In genomic region chr14:50521912-50522341, GRCh38 we compare ENCODE assay signal across 8 cellular contexts. TPM values are rescaled to one million over a fixed set of nuclear protein-coding genes. Genes with fewer than 3 reads are reported as not detected.
DNase-seq lines count a peak whose midpoint lies in the region; ATAC-seq and TF ChIP-seq lines count a peak whose summit lies in the region.

No MANE protein-coding gene starts in this region.

- intact Hi-C loops in thyroid gland (cut with DNase I): no loop called here

- no peak for DNase-seq in DND-41
- peak; percentile 43 for DNase-seq in GM20000 (ENCODE audit: low spot score)
- peak; percentile 43 for DNase-seq in dermis blood vessel endothelial cell
- no peak for DNase-seq in thyroid gland
- DNase-seq in GM19240 (ENCODE audit: insufficient read length, low spot score): no peak
- no peak for DNase-seq in NCI-H524 (lab: John Stamatoyannopoulos, UW)
- DNase-seq in A172 (ENCODE audit: low spot score): no peak

- peaks cover 11% of the 10 kb centered on the region; the same call in 1 of the 2 replicates for H3K36me3 ChIP-seq in DND-41 (ENCODE audit: insufficient read depth, low read length)
- no peaks in the 10 kb centered on the region for H3K36me3 ChIP-seq in thyroid gland

- H3K4me2 ChIP-seq in DND-41 (ENCODE audit: insufficient read depth, low read length): no peak overlapping the region

- H2AFZ ChIP-seq in DND-41 (ENCODE audit: low read depth, low read length): no peak overlapping the region

- 83 to 96% methylated on average over 1 of the region's 1 CpG for WGBS in thyroid gland, 2 donors

- TF ChIP-seq CTCF in DND-41 (IDR thresholded peaks at IDR 0.05; ENCODE audit: borderline replicate concordance, extremely low read depth, low read length, poor library complexity, severe bottlenecking): no peak
- no peak for TF ChIP-seq CTCF in GM20000 (IDR thresholded peaks at IDR 0.05; ENCODE audit: extremely low read depth, missing control alignments)
- no peak for TF ChIP-seq CTCF in thyroid gland (IDR thresholded peaks at IDR 0.05)

- TF ChIP-seq POLR2A in thyroid gland (IDR thresholded peaks at IDR 0.05): no peak

- H3K27me3 ChIP-seq in DND-41 (ENCODE audit: insufficient read depth, low read length, poor library complexity) (no peaks in the 10 kb centered on the region), thyroid gland (no peaks in the 10 kb centered on the region)

- H3K79me2 ChIP-seq in DND-41 (ENCODE audit: insufficient read depth, low read length): peaks cover 96% of the 10 kb centered on the region

- no peak overlapping the region for H3K4me3 ChIP-seq in DND-41 (ENCODE audit: low read depth in 1 of 2, low read length in 2 of 2)
- H3K4me3 ChIP-seq in thyroid gland (replicated peaks in 1 of 3): no peak overlapping the region

- H3K27ac ChIP-seq in DND-41 (ENCODE audit: low read length): no peak overlapping the region
- peak overlapping the region in 2 of 3 donors; percentile 6 for H3K27ac ChIP-seq in thyroid gland

- ATAC-seq in DND-41 (ENCODE audit: insufficient read depth, low read depth) (peak; percentile 50), HG03460 (IDR thresholded peaks at IDR 0.05; ENCODE audit: unreplicated experiment) (peak; percentile 41)

- H4K20me1 ChIP-seq in DND-41 (ENCODE audit: insufficient read depth, low read length): peaks cover 45% of the 10 kb centered on the region; the same call in 1 of the 2 replicates

- H3K9me3 ChIP-seq in DND-41 (ENCODE audit: insufficient read depth, low read length, severe bottlenecking) (no peaks in the 10 kb centered on the region), thyroid gland (no peaks in the 10 kb centered on the region)

- H3K9ac ChIP-seq in DND-41 (ENCODE audit: low read depth, low read length): no peak overlapping the region

- H3K4me1 ChIP-seq in DND-41 (ENCODE audit: insufficient read depth, low read length) (peaks cover 10% of the 10 kb centered on the region; the same call in 1 of the 2 replicates), thyroid gland (peaks cover 0 to 17% of the 10 kb centered on the region in 2 donors)

RNA-seq across cellular contexts. Expression of gene MAP4K5, which starts 10.4 kb away (rescaled TPM):
- total RNA-seq in dermis blood vessel endothelial cell: 51.8 and 100 TPM in 2 replicates
- total RNA-seq in thyroid gland: 100 to 1,000 TPM; 139 to 259 (median 153) TPM
- 42.0 and 44.4 TPM in 2 replicates for total RNA-seq in A172 (2014; rRNA removed; shearing (Covaris generic))

RNA-seq across cellular contexts. Expression of gene ATL1, which starts 38.0 kb away (rescaled TPM):
- total RNA-seq in dermis blood vessel endothelial cell (1.9 and 2.6 TPM in 2 replicates), thyroid gland (1 to 10 TPM; 2.1 to 5.4 (median 4.6) TPM)
- 14.0 and 15.8 TPM in 2 replicates for total RNA-seq in A172 (2014; rRNA removed; shearing (Covaris generic))

Comparison
In these comparisons a context has a peak if more than half of its experiments do, and no peak if none do; other contexts are left out.
1. DNase-seq: peak in GM20000 (single experiment) and dermis blood vessel endothelial cell (single experiment); none in DND-41 (single experiment), thyroid gland (0 of 2), GM19240 (single experiment), NCI-H524 (0 of 2) and A172 (single experiment).